In genomic region chr22:44455151-44455962, GRCh38 we compare ENCODE assay signal across 8 cellular contexts. TPM values are rescaled to one million over a fixed set of nuclear protein-coding genes. Genes with fewer than 3 reads are reported as not detected.
DNase-seq lines count a peak whose midpoint lies in the region; ATAC-seq and TF ChIP-seq lines count a peak whose summit lies in the region.

No MANE protein-coding gene starts in this region.

- H3K4me1 ChIP-seq in endodermal cell (ENCODE audit: control insufficient read depth, insufficient read depth, low read length): no peaks in the 10 kb centered on the region
- peaks cover 2% of the 10 kb centered on the region for H3K4me1 ChIP-seq in thymus (ENCODE audit: control insufficient read depth, insufficient read depth, low read length)

- WGBS in endodermal cell (ENCODE audit: insufficient coverage in 1 of 2, insufficient read length in 1 of 2), 2 experiments: 88 to 96% methylated on average over 13 to 17 of the region's 17 CpGs
- 54% methylated on average over 17 of the region's 17 CpGs for WGBS in thymus

- no peak for TF ChIP-seq CTCF in activated CD8-positive, alpha-beta T cell treated with anti-CD3 and anti-CD28 coated beads for 36 hours (IDR thresholded peaks at IDR 0.05)
- no peak for TF ChIP-seq CTCF in endodermal cell (conservative IDR thresholded peaks at IDR 0.05)

- ATAC-seq in activated CD8-positive, alpha-beta T cell treated with anti-CD3 and anti-CD28 coated beads for 36 hours: peak; percentile 66
- ATAC-seq in HG03025 (IDR thresholded peaks at IDR 0.05; ENCODE audit: low FRiP score, unreplicated experiment): no peak

- DNase-seq in SHP77 treated with DMSO at 0.1 percent for 48 hours (lab: John Stamatoyannopoulos, UW): peak; percentile 4
- no peak for DNase-seq in SHP77 (lab: John Stamatoyannopoulos, UW)
- peak; percentile 65 for DNase-seq in activated CD8-positive, alpha-beta T cell treated with anti-CD3 and anti-CD28 coated beads for 36 hours
- DNase-seq in endodermal cell: peak; percentile 38
- DNase-seq in ecto neural progenitor cell (ENCODE audit: low spot score): no peak
- no peak for DNase-seq in KBM-7

- H3K4me3 Mint-ChIP-seq in activated CD8-positive, alpha-beta T cell treated with anti-CD3 and anti-CD28 coated beads for 36 hours: peak overlapping the region; percentile 5
- no peak overlapping the region for H3K4me3 Mint-ChIP-seq in endodermal cell

- in situ Hi-C loops in KBM-7 (cut with MboI; ENCODE audit: low pct_unique_long_range_greater_than_20kb, low sequenced_read_pairs): no loop called here

- H3K27me3 ChIP-seq in endodermal cell (ENCODE audit: control insufficient read depth, insufficient read depth, low read length, poor library complexity, severe bottlenecking) (no peaks in the 10 kb centered on the region), thymus (ENCODE audit: control insufficient read depth, insufficient read depth) (no peaks in the 10 kb centered on the region)

- intact Hi-C loops in activated CD8-positive, alpha-beta T cell treated with anti-CD3 and anti-CD28 coated beads for 36 hours (cut with micrococcal nuclease): no loop called here

- CTCF ChIA-PET in activated CD8-positive, alpha-beta T cell treated with anti-CD3 and anti-CD28 coated beads for 36 hours (lab: Charles Lee): no interaction called here

- no peaks in the 10 kb centered on the region for H3K9me3 ChIP-seq in endodermal cell (ENCODE audit: control insufficient read depth, low read length)
- H3K9me3 ChIP-seq in thymus (ENCODE audit: control insufficient read depth): no peaks in the 10 kb centered on the region

- H3K9me3 Mint-ChIP-seq in activated CD8-positive, alpha-beta T cell treated with anti-CD3 and anti-CD28 coated beads for 36 hours: peaks cover 9% of the 10 kb centered on the region
- no peaks in the 10 kb centered on the region for H3K9me3 Mint-ChIP-seq in endodermal cell

- peaks cover 4% of the 10 kb centered on the region for H3K36me3 Mint-ChIP-seq in activated CD8-positive, alpha-beta T cell treated with anti-CD3 and anti-CD28 coated beads for 36 hours (ENCODE audit: low read depth)
- H3K36me3 Mint-ChIP-seq in endodermal cell (ENCODE audit: low read depth): no peaks in the 10 kb centered on the region

- H3K4me3 ChIP-seq in endodermal cell (ENCODE audit: low read length) (no peak overlapping the region), thymus (ENCODE audit: low read length) (no peak overlapping the region)

- POLR2A ChIA-PET in activated CD8-positive, alpha-beta T cell treated with anti-CD3 and anti-CD28 coated beads for 36 hours (lab: Charles Lee): interaction anchor here (0.9 kb wide), 1 partner anchor 10 kb away, joined by 3 read pairs; no protein-coding TSS in a partner anchor

- H3K27ac Mint-ChIP-seq in activated CD8-positive, alpha-beta T cell treated with anti-CD3 and anti-CD28 coated beads for 36 hours: peak overlapping the region; percentile 92
- no peak overlapping the region for H3K27ac Mint-ChIP-seq in endodermal cell

- no peaks in the 10 kb centered on the region for H3K36me3 ChIP-seq in endodermal cell (ENCODE audit: control insufficient read depth, insufficient read depth, low read length)
- no peaks in the 10 kb centered on the region for H3K36me3 ChIP-seq in thymus (ENCODE audit: control insufficient read depth, insufficient read depth)

- H3K4me1 Mint-ChIP-seq in activated CD8-positive, alpha-beta T cell treated with anti-CD3 and anti-CD28 coated beads for 36 hours (ENCODE audit: low read depth): peaks cover 28% of the 10 kb centered on the region
- H3K4me1 Mint-ChIP-seq in endodermal cell: no peaks in the 10 kb centered on the region

- no peaks in the 10 kb centered on the region for H3K27me3 Mint-ChIP-seq in activated CD8-positive, alpha-beta T cell treated with anti-CD3 and anti-CD28 coated beads for 36 hours
- no peaks in the 10 kb centered on the region for H3K27me3 Mint-ChIP-seq in endodermal cell (ENCODE audit: insufficient read depth)

- no peak overlapping the region for H3K27ac ChIP-seq in endodermal cell (ENCODE audit: low read depth, low read length)
- peak overlapping the region; percentile 43 for H3K27ac ChIP-seq in thymus (ENCODE audit: low read depth)

- H3K9ac ChIP-seq in endodermal cell (ENCODE audit: extremely low read depth, low read length, poor library complexity, severe bottlenecking): no peak overlapping the region

RNA-seq across cellular contexts. Expression of gene RTL6, which starts 42.7 kb away (rescaled TPM):
- 1 to 10 TPM; 5.7 to 6.1 TPM for total RNA-seq in activated CD8-positive, alpha-beta T cell treated with anti-CD3 and anti-CD28 coated beads for 36 hours
- 10 to 100 TPM; 19.7 to 20.7 TPM for total RNA-seq in endodermal cell
- polyA plus RNA-seq in endodermal cell (2013, experiment 1 of 2): 26.0 TPM
- 24.8 TPM for polyA plus RNA-seq in endodermal cell (2013, experiment 2 of 2)
- polyA plus RNA-seq in thymus: 5.7 TPM

Comparison
In these comparisons a context has a peak if more than half of its experiments do, and no peak if none do; other contexts are left out.
1. DNase-seq: peak in SHP77 treated with DMSO at 0.1 percent for 48 hours (single experiment), activated CD8-positive, alpha-beta T cell treated with anti-CD3 and anti-CD28 coated beads for 36 hours (single experiment) and endodermal cell (single experiment); none in SHP77 (0 of 2), ecto neural progenitor cell (single experiment) and KBM-7 (single experiment).